23 cellular contexts compared by ENCODE assay signal in genomic region chr6:162187168-162187935, GRCh38.
DNase-seq lines count a peak whose midpoint lies in the region; ATAC-seq and TF ChIP-seq lines count a peak whose summit lies in the region.
"Had no signal": no experiment of that assay in that cellular context is flagged by ENCODE, and none has a peak within 500 bp of the region (broad histone marks: within the 10 kb centered on the region; RNA-seq: fewer than 3 reads in every experiment).

No MANE protein-coding gene starts in this region.

- peak; percentile 95 for ATAC-seq in Right ventricle myocardium superior (ENCODE audit: poor library complexity)
- ATAC-seq in heart left ventricle: peak; percentile 96 to 97 (median 96)
- peak; percentile 95 for ATAC-seq in left ventricle myocardium superior
- ATAC-seq in gastrocnemius medialis: peak; percentile 67 to 86
- no peak for ATAC-seq in GM18868 (IDR thresholded peaks at IDR 0.05; ENCODE audit: unreplicated experiment)
- ATAC-seq: GM12878 had no signal

- H3K27me3 ChIP-seq in heart left ventricle (no peaks in the 10 kb centered on the region), gastrocnemius medialis (no peaks in the 10 kb centered on the region)
- H3K27me3 ChIP-seq: BE2C had no signal

- peaks cover 47% of the 10 kb centered on the region for H3K9me3 Mint-ChIP-seq in HFFc6

- H3K4me1 Mint-ChIP-seq in HFFc6 (ENCODE audit: low read depth): no peaks in the 10 kb centered on the region
- H3K4me1 Mint-ChIP-seq: CD4-positive, CD25-positive, alpha-beta regulatory T cell; CD8-positive, alpha-beta memory T cell had no signal

- TF ChIP-seq POLR2A in heart left ventricle (IDR thresholded peaks at IDR 0.05): no peak
- no peak for TF ChIP-seq POLR2A in gastrocnemius medialis (IDR thresholded peaks at IDR 0.05)

- 0 out of 2 replicates have a peak, but pooled peaks cover 4% of the 10 kb centered on the region for H3K36me3 Mint-ChIP-seq in HFFc6 (ENCODE audit: low read depth)
- H3K36me3 Mint-ChIP-seq: CD4-positive, CD25-positive, alpha-beta regulatory T cell; CD8-positive, alpha-beta memory T cell had no signal

- DNase-seq in Right ventricle myocardium superior (no peak), heart left ventricle (peak in 3 of 5 donors; percentile 29 to 43 (median 31)), left ventricle myocardium superior (no peak), gastrocnemius medialis (no peak), Kasumi-1 (lab: John Stamatoyannopoulos, UW) (no peak), HFFc6 (no peak)
- no peak for DNase-seq in activated naive CD4-positive, alpha-beta T cell treated with anti-CD3 and anti-CD28 coated beads, Interleukin-2, amount 50 U/mL, for 16 hours
- DNase-seq: ACHN; BE2C; C1 segment of cervical spinal cord; CD4-positive, CD25-positive, alpha-beta regulatory T cell; CD8-positive, alpha-beta memory T cell; COR-L47; DMS 273 treated with DMSO at 0.1 percent for 48 hours; DMS53; DND-41; EL; GM23248 had no signal

- no peak for TF ChIP-seq CTCF in heart left ventricle (IDR thresholded peaks at IDR 0.05)
- no peak for TF ChIP-seq CTCF in gastrocnemius medialis (IDR thresholded peaks at IDR 0.05 in 4 of 5, conservative IDR thresholded peaks at IDR 0.05 in 1 of 5)
- no peak for TF ChIP-seq CTCF in HFFc6 (IDR thresholded peaks at IDR 0.05)

- 28 to 40% (median 37%) methylated on average over 4 of the region's 4 CpGs for WGBS in heart left ventricle, 4 donors

- in situ Hi-C loops in gastrocnemius medialis (cut with MboI; ENCODE audit: low sequenced_read_pairs in 4 of 4): no loop called here

- H3K4me3 Mint-ChIP-seq in HFFc6: no peak overlapping the region
- H3K4me3 Mint-ChIP-seq: CD4-positive, CD25-positive, alpha-beta regulatory T cell; CD8-positive, alpha-beta memory T cell; IgD-negative memory B cell had no signal

- H3K27me3 Mint-ChIP-seq in HFFc6 (ENCODE audit: insufficient read depth): no peaks in the 10 kb centered on the region
- H3K27me3 Mint-ChIP-seq: CD4-positive, CD25-positive, alpha-beta regulatory T cell; CD8-positive, alpha-beta memory T cell; IgD-negative memory B cell had no signal

- intact Hi-C loops in Right ventricle myocardium superior (cut with DNase I): loop anchor here (10.0 kb wide), 1 partner anchor 537 kb away; the partner anchor contains the start of genes PACRG and PRKN
- intact Hi-C loops in heart left ventricle (cut with DNase I): loop anchor here in 5 of 10 donors (5.0 to 10.0 kb wide), 7 partner anchors 40 to 540 kb away; partner anchors contain the start of genes PACRG (in 2 of the 5) and PRKN (in 2 of the 5)
- intact Hi-C loops in left ventricle myocardium superior (cut with micrococcal nuclease): no loop called here
- intact Hi-C loops in gastrocnemius medialis (cut with DNase I; ENCODE audit: low total_unique reads): no loop called here

- H3K27ac Mint-ChIP-seq in HFFc6: no peak overlapping the region
- H3K27ac Mint-ChIP-seq: CD4-positive, CD25-positive, alpha-beta regulatory T cell; CD8-positive, alpha-beta memory T cell; IgD-negative memory B cell had no signal

- H3K4me3 ChIP-seq in heart left ventricle: no peak overlapping the region
- no peak overlapping the region for H3K4me3 ChIP-seq in gastrocnemius medialis
- H3K4me3 ChIP-seq: GM12878, GM23248, HAP-1 had no signal

- no peaks in the 10 kb centered on the region for H3K36me3 ChIP-seq in heart left ventricle
- no peaks in the 10 kb centered on the region for H3K36me3 ChIP-seq in gastrocnemius medialis
- H3K36me3 ChIP-seq: BE2C, HAP-1 had no signal

- H3K27ac ChIP-seq in heart left ventricle (peak overlapping the region; percentile 55 to 94 (median 80)), gastrocnemius medialis (peak overlapping the region; percentile 45 to 72 (median 60))
- H3K27ac ChIP-seq: GM23248, HL-60 had no signal

- H3K9me3 ChIP-seq in heart left ventricle: no peaks in the 10 kb centered on the region
- H3K9me3 ChIP-seq in gastrocnemius medialis: no peaks in the 10 kb centered on the region
- H3K9me3 ChIP-seq: BE2C had no signal

- H3K4me1 ChIP-seq in heart left ventricle (peaks cover 0 to 31% (median 6%) of the 10 kb centered on the region in 12 donors), gastrocnemius medialis (peaks cover 14 to 19% of the 10 kb centered on the region in 2 donors)
- H3K4me1 ChIP-seq: BE2C, HAP-1 had no signal

Comparison
In these comparisons a context has a peak if more than half of its experiments do, and no peak if none do; other contexts are left out.
1. DNase-seq: peak in heart left ventricle (3 of 5); none in Right ventricle myocardium superior (single experiment), left ventricle myocardium superior (single experiment), gastrocnemius medialis (0 of 2), activated naive CD4-positive, alpha-beta T cell treated with anti-CD3 and anti-CD28 coated beads, Interleukin-2, amount 50 U/mL, for 16 hours (single experiment), Kasumi-1 (0 of 2) and HFFc6 (single experiment).